ENCODE assay signal across 1 cellular context in the genomic region with DNA sequence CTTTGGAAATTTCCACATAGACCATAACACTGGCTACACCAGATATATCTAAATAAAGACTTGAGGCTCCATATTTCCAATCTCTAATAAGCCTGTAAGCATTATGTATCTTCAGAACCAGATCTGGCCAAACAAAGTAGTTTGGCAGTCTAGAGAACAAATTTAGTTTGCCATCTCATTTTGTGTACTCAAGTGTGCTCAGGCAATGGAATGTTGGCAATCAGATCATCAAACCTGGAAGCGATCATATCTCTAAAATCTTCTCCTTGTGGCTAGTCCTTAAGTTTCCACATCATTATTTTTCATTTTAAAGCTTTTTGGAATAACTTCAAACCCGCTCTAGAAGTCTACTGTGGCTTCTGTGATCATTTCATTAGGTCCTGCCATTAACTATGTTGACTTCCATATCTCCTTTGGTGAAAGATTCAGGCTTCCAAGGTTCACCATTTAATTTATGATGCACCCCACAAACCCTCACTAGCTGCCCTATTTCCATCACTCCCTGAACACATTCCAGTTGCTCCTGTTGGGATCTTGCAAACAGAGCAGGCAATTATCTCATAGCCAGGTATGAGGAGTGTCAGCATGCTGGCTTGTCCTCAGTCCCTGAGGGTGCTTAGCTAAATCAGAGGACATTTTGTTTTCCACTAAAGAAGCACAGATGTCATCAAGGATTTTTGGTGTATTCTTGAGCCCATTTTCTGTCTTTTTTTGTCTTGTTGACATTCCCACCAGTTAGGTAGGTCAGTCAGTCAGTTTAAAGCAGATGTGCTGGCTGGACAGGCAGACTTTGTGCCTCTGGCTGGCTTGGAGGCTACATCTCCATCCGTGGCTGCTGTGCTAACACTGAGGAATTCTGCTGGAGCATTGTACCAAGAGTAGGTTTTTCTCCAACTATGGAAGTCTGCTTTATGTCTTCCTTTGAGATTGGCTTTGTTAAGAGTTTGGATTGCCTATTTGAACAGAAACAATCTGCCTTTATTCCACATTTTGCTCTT.
TF ChIP-seq lines count a peak whose summit lies in the region.

No MANE protein-coding gene starts in this region.

TF ChIP-seq in HepG2, 621 proteins besides CTCF, POLR2A, EP300 and RAD21 (continued from another document):
- TF ChIP-seq, protein P1, sequence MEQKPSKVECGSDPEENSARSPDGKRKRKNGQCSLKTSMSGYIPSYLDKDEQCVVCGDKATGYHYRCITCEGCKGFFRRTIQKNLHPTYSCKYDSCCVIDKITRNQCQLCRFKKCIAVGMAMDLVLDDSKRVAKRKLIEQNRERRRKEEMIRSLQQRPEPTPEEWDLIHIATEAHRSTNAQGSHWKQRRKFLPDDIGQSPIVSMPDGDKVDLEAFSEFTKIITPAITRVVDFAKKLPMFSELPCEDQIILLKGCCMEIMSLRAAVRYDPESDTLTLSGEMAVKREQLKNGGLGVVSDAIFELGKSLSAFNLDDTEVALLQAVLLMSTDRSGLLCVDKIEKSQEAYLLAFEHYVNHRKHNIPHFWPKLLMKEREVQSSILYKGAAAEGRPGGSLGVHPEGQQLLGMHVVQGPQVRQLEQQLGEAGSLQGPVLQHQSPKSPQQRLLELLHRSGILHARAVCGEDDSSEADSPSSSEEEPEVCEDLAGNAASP (CRISPR knock-in tag; IDR thresholded peaks at IDR 0.05; ENCODE audit: borderline replicate concordance), result no peak
- no peak for TF ChIP-seq KDM5B (CRISPR knock-in tag; IDR thresholded peaks at IDR 0.05; ENCODE audit: borderline replicate concordance)
- TF ChIP-seq NR3C1 (CRISPR knock-in tag; IDR thresholded peaks at IDR 0.05), result no peak
- TF ChIP-seq, protein P2, sequence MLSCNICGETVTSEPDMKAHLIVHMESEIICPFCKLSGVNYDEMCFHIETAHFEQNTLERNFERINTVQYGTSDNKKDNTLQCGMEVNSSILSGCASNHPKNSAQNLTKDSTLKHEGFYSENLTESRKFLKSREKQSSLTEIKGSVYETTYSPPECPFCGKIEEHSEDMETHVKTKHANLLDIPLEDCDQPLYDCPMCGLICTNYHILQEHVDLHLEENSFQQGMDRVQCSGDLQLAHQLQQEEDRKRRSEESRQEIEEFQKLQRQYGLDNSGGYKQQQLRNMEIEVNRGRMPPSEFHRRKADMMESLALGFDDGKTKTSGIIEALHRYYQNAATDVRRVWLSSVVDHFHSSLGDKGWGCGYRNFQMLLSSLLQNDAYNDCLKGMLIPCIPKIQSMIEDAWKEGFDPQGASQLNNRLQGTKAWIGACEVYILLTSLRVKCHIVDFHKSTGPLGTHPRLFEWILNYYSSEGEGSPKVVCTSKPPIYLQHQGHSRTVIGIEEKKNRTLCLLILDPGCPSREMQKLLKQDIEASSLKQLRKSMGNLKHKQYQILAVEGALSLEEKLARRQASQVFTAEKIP (CRISPR knock-in tag; IDR thresholded peaks at IDR 0.05; ENCODE audit: borderline replicate concordance), result no peak
- TF ChIP-seq DPF2 (CRISPR knock-in tag; IDR thresholded peaks at IDR 0.05; ENCODE audit: borderline replicate concordance, low read depth), result no peak
- no peak for TF ChIP-seq ZNF101 (CRISPR knock-in tag; IDR thresholded peaks at IDR 0.05; ENCODE audit: borderline replicate concordance, low read depth)
- no peak for TF ChIP-seq NCOA2 (CRISPR knock-in tag; IDR thresholded peaks at IDR 0.05)
- TF ChIP-seq KDM6A (CRISPR knock-in tag; IDR thresholded peaks at IDR 0.05; ENCODE audit: low read depth), result no peak
- no peak for TF ChIP-seq NRL (CRISPR knock-in tag; IDR thresholded peaks at IDR 0.05; ENCODE audit: borderline replicate concordance)
- TF ChIP-seq TOE1 (CRISPR knock-in tag; IDR thresholded peaks at IDR 0.05), result no peak
- TF ChIP-seq ERF (CRISPR knock-in tag; IDR thresholded peaks at IDR 0.05), result no peak
- no peak for TF ChIP-seq JUNB (CRISPR knock-in tag; IDR thresholded peaks at IDR 0.05; ENCODE audit: borderline replicate concordance)
- TF ChIP-seq, protein P3, sequence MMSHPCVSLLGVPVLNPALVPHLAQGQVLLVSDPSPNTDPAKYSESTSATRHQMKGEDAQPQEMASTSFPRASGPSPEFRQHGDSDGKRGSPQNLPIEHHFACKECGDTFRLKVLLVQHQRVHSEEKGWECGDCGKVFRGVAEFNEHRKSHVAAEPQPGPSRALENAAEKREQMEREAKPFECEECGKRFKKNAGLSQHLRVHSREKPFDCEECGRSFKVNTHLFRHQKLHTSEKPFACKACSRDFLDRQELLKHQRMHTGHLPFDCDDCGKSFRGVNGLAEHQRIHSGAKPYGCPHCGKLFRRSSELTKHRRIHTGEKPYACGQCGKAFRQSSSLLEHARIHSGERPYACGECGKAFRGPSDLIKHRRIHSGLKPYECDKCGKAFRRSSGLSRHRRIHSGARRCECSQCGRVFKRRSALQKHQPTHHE (CRISPR knock-in tag; IDR thresholded peaks at IDR 0.05; ENCODE audit: borderline replicate concordance), result no peak
- TF ChIP-seq CBX5 (CRISPR knock-in tag; IDR thresholded peaks at IDR 0.05; ENCODE audit: borderline replicate concordance), result no peak
- TF ChIP-seq, protein P4, sequence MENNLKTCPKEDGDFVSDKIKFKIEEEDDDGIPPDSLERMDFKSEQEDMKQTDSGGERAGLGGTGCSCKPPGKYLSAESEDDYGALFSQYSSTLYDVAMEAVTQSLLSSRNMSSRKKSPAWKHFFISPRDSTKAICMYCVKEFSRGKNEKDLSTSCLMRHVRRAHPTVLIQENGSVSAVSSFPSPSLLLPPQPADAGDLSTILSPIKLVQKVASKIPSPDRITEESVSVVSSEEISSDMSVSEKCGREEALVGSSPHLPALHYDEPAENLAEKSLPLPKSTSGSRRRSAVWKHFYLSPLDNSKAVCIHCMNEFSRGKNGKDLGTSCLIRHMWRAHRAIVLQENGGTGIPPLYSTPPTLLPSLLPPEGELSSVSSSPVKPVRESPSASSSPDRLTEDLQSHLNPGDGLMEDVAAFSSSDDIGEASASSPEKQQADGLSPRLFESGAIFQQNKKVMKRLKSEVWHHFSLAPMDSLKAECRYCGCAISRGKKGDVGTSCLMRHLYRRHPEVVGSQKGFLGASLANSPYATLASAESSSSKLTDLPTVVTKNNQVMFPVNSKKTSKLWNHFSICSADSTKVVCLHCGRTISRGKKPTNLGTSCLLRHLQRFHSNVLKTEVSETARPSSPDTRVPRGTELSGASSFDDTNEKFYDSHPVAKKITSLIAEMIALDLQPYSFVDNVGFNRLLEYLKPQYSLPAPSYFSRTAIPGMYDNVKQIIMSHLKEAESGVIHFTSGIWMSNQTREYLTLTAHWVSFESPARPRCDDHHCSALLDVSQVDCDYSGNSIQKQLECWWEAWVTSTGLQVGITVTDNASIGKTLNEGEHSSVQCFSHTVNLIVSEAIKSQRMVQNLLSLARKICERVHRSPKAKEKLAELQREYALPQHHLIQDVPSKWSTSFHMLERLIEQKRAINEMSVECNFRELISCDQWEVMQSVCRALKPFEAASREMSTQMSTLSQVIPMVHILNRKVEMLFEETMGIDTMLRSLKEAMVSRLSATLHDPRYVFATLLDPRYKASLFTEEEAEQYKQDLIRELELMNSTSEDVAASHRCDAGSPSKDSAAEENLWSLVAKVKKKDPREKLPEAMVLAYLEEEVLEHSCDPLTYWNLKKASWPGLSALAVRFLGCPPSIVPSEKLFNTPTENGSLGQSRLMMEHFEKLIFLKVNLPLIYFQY (CRISPR knock-in tag; IDR thresholded peaks at IDR 0.05; ENCODE audit: borderline replicate concordance), result no peak
- no peak for TF ChIP-seq ZNF33B (CRISPR knock-in tag; IDR thresholded peaks at IDR 0.05)
- no peak for TF ChIP-seq U2AF2 (IDR thresholded peaks at IDR 0.05; ENCODE audit: low read depth, low read length)
